8 cellular contexts compared by ENCODE assay signal in genomic region chr22:20015971-20016733, GRCh38. TPM values are rescaled to one million over a fixed set of nuclear protein-coding genes. Genes with fewer than 3 reads are reported as not detected.
A peak's percentile ranks its signal among the peaks of the same experiment; 100 is the strongest.
DNase-seq lines count a peak whose midpoint lies in the region; ATAC-seq and TF ChIP-seq lines count a peak whose summit lies in the region.

No MANE protein-coding gene starts in this region.

- peak; percentile 30 for DNase-seq in COR-L47 (lab: John Stamatoyannopoulos, UW)
- peak; percentile 30 for DNase-seq in activated naive CD8-positive, alpha-beta T cell treated with anti-CD3 and anti-CD28 coated beads for 36 hours
- DNase-seq in stimulated activated CD4-positive, alpha-beta T cell treated with anti-CD3 and anti-CD28 coated beads, Interleukin-4, amount 100 ng/mL, for 1 hour: peak; percentile 29
- no peak for DNase-seq in activated T-helper 2 cell treated with anti-CD3 and anti-CD28 coated beads, Interferon-gamma antibody, Interleukin-2, Interleukin-4, amounts not matched to agents 10 μg/mL and 5 μg/mL and 100 μg/mL, durations not matched to agents 14 hours and 24 hours and 36 hours (ENCODE audit: low spot score)
- DNase-seq in activated effector memory CD4-positive, alpha-beta T cell treated with anti-CD3 and anti-CD28 coated beads, Interleukin-2, amount 50 U/mL, for 16 hours: no peak

- no peaks in the 10 kb centered on the region for H4K20me1 ChIP-seq in KMS-11 (ENCODE audit: insufficient read depth)

- peak overlapping the region; percentile 90 for H2AFZ ChIP-seq in KMS-11 (ENCODE audit: low read depth)

- no peaks in the 10 kb centered on the region for H3K9me3 ChIP-seq in iPS-20b (ENCODE audit: insufficient read depth, low read depth, low read length)

- TF ChIP-seq CTCF in KMS-11 (conservative IDR thresholded peaks at IDR 0.05; ENCODE audit: low read depth, low read length): no peak

- intact Hi-C loops in activated T-helper 2 cell treated with anti-CD3 and anti-CD28 coated beads, Interferon-gamma antibody, Interleukin-2, Interleukin-4, amounts not matched to agents 10 μg/mL and 5 μg/mL and 100 μg/mL, durations not matched to agents 14 hours and 24 hours and 36 hours (cut with micrococcal nuclease): no loop called here

- H3K4me2 ChIP-seq in KMS-11: peak overlapping the region; percentile 45; the same call in 1 of the 2 replicates

- H3K9ac ChIP-seq in KMS-11 (no peak overlapping the region), iPS-20b (ENCODE audit: low read depth, low read length) (no peak overlapping the region)

- no peaks in the 10 kb centered on the region for H3K36me3 Mint-ChIP-seq in activated naive CD8-positive, alpha-beta T cell treated with anti-CD3 and anti-CD28 coated beads for 36 hours
- H3K36me3 Mint-ChIP-seq in activated T-helper 2 cell treated with anti-CD3 and anti-CD28 coated beads, Interferon-gamma antibody, Interleukin-2, Interleukin-4, amounts not matched to agents 10 μg/mL and 5 μg/mL and 100 μg/mL, durations not matched to agents 14 hours and 24 hours and 36 hours (ENCODE audit: low read depth): no peaks in the 10 kb centered on the region

- H3K27ac ChIP-seq in KMS-11 (no peak overlapping the region), iPS-20b (ENCODE audit: low read length) (no peak overlapping the region)

- H3K27me3 ChIP-seq in KMS-11 (ENCODE audit: insufficient read depth, low read depth): peaks cover 29% of the 10 kb centered on the region
- peaks cover 59% of the 10 kb centered on the region for H3K27me3 ChIP-seq in iPS-20b (ENCODE audit: insufficient read depth, low read length)

- no peak overlapping the region for H3K4me3 Mint-ChIP-seq in activated naive CD8-positive, alpha-beta T cell treated with anti-CD3 and anti-CD28 coated beads for 36 hours
- no peak overlapping the region for H3K4me3 Mint-ChIP-seq in activated T-helper 2 cell treated with anti-CD3 and anti-CD28 coated beads, Interferon-gamma antibody, Interleukin-2, Interleukin-4, amounts not matched to agents 10 μg/mL and 5 μg/mL and 100 μg/mL, durations not matched to agents 14 hours and 24 hours and 36 hours (ENCODE audit: low read depth)

- H3K4me3 ChIP-seq in KMS-11 (IDR thresholded peaks at IDR 0.05; ENCODE audit: insufficient read depth, low read depth, low read length): no peak overlapping the region
- H3K4me3 ChIP-seq in iPS-20b (ENCODE audit: low read length): peak overlapping the region; percentile 77; the same call in 1 of the 2 replicates

- H3K36me3 ChIP-seq in KMS-11 (ENCODE audit: insufficient read depth): no peaks in the 10 kb centered on the region
- H3K36me3 ChIP-seq in iPS-20b (ENCODE audit: insufficient read depth, low read depth, low read length): no peaks in the 10 kb centered on the region

- H3K4me1 ChIP-seq in KMS-11 (ENCODE audit: low read depth, poor library complexity, severe bottlenecking) (peaks cover 10% of the 10 kb centered on the region), iPS-20b (ENCODE audit: insufficient read depth, low read length) (peaks cover 3% of the 10 kb centered on the region)

- H3K4me1 Mint-ChIP-seq in activated naive CD8-positive, alpha-beta T cell treated with anti-CD3 and anti-CD28 coated beads for 36 hours: peaks cover 10% of the 10 kb centered on the region
- H3K4me1 Mint-ChIP-seq in activated T-helper 2 cell treated with anti-CD3 and anti-CD28 coated beads, Interferon-gamma antibody, Interleukin-2, Interleukin-4, amounts not matched to agents 10 μg/mL and 5 μg/mL and 100 μg/mL, durations not matched to agents 14 hours and 24 hours and 36 hours (ENCODE audit: low read depth): peaks cover 8% of the 10 kb centered on the region

- no peak for ATAC-seq in GM19467 (IDR thresholded peaks at IDR 0.05; ENCODE audit: unreplicated experiment)

- no peaks in the 10 kb centered on the region for H3K9me3 Mint-ChIP-seq in activated naive CD8-positive, alpha-beta T cell treated with anti-CD3 and anti-CD28 coated beads for 36 hours
- no peaks in the 10 kb centered on the region for H3K9me3 Mint-ChIP-seq in activated T-helper 2 cell treated with anti-CD3 and anti-CD28 coated beads, Interferon-gamma antibody, Interleukin-2, Interleukin-4, amounts not matched to agents 10 μg/mL and 5 μg/mL and 100 μg/mL, durations not matched to agents 14 hours and 24 hours and 36 hours

- H3K27me3 Mint-ChIP-seq in activated naive CD8-positive, alpha-beta T cell treated with anti-CD3 and anti-CD28 coated beads for 36 hours: peaks cover 26% of the 10 kb centered on the region
- H3K27me3 Mint-ChIP-seq in activated T-helper 2 cell treated with anti-CD3 and anti-CD28 coated beads, Interferon-gamma antibody, Interleukin-2, Interleukin-4, amounts not matched to agents 10 μg/mL and 5 μg/mL and 100 μg/mL, durations not matched to agents 14 hours and 24 hours and 36 hours (ENCODE audit: low read depth): peaks cover 19% of the 10 kb centered on the region

- H3K27ac Mint-ChIP-seq in activated naive CD8-positive, alpha-beta T cell treated with anti-CD3 and anti-CD28 coated beads for 36 hours: no peak overlapping the region
- no peak overlapping the region for H3K27ac Mint-ChIP-seq in activated T-helper 2 cell treated with anti-CD3 and anti-CD28 coated beads, Interferon-gamma antibody, Interleukin-2, Interleukin-4, amounts not matched to agents 10 μg/mL and 5 μg/mL and 100 μg/mL, durations not matched to agents 14 hours and 24 hours and 36 hours

- H3K79me2 ChIP-seq in KMS-11 (ENCODE audit: insufficient read depth, low read depth): peaks cover under 1% of the 10 kb centered on the region; the same call in 1 of the 2 replicates

RNA-seq across cellular contexts. Expression of gene ARVCF, which starts 0.5 kb away (rescaled TPM):
- total RNA-seq in activated naive CD8-positive, alpha-beta T cell treated with anti-CD3 and anti-CD28 coated beads for 36 hours: 1 to 10 TPM; 1.1 to 1.6 TPM
- total RNA-seq in activated T-helper 2 cell treated with anti-CD3 and anti-CD28 coated beads, Interferon-gamma antibody, Interleukin-2, Interleukin-4, amounts not matched to agents 10 μg/mL and 5 μg/mL and 100 μg/mL, durations not matched to agents 14 hours and 24 hours and 36 hours: 3.4 and 3.9 TPM in 2 replicates

RNA-seq across cellular contexts. Expression of gene TANGO2, which starts 4.8 kb away (rescaled TPM):
- 10 to 100 TPM; 16.5 to 21.5 TPM for total RNA-seq in activated naive CD8-positive, alpha-beta T cell treated with anti-CD3 and anti-CD28 coated beads for 36 hours
- total RNA-seq in activated T-helper 2 cell treated with anti-CD3 and anti-CD28 coated beads, Interferon-gamma antibody, Interleukin-2, Interleukin-4, amounts not matched to agents 10 μg/mL and 5 μg/mL and 100 μg/mL, durations not matched to agents 14 hours and 24 hours and 36 hours: 27.4 and 30.0 TPM in 2 replicates

Comparison
In these comparisons a context has a peak if more than half of its experiments do, and no peak if none do; other contexts are left out.
1. DNase-seq: peak in COR-L47 (single experiment), activated naive CD8-positive, alpha-beta T cell treated with anti-CD3 and anti-CD28 coated beads for 36 hours (single experiment) and stimulated activated CD4-positive, alpha-beta T cell treated with anti-CD3 and anti-CD28 coated beads, Interleukin-4, amount 100 ng/mL, for 1 hour (single experiment); none in activated T-helper 2 cell treated with anti-CD3 and anti-CD28 coated beads, Interferon-gamma antibody, Interleukin-2, Interleukin-4, amounts not matched to agents 10 μg/mL and 5 μg/mL and 100 μg/mL, durations not matched to agents 14 hours and 24 hours and 36 hours (single experiment) and activated effector memory CD4-positive, alpha-beta T cell treated with anti-CD3 and anti-CD28 coated beads, Interleukin-2, amount 50 U/mL, for 16 hours (single experiment).